8 cellular contexts compared by ENCODE assay signal in the genomic region with DNA sequence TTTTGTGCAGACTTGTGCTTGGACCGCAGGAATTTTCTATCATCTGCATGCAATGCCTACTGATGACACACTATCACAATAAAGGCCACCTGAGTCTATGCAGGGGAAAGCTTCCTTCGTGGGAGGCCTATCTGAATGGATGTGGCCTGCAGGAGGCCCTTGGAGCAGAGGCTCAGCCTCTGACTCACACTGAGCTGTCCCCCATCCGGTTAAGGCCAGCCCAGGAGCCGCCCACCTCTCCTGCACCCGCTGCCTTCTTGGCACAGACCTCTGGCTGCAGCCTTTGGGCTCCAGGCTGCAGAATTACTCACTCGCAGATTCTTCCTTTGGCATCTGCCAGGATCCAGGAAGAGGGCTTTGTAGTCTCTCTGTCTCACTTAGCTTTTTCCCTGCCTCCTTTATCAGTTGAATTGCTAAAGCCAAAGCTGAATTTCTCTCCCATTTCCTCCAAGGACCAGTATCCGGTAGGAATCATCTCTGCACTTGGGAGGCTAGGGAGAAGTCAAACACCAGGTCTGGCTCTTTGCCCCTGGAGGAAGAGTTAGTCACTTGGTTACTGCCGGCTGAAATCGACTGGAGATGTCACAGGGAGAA.
DNase-seq lines count a peak whose midpoint lies in the region; ATAC-seq and TF ChIP-seq lines count a peak whose summit lies in the region.

No MANE protein-coding gene starts in this region.

- in situ Hi-C loops in Caki2 (cut with HindIII; ENCODE audit: low pct_unique_long_range_greater_than_20kb, low sequenced_read_pairs): no loop called here

- no peaks in the 10 kb centered on the region for H3K4me1 ChIP-seq in neuron (ENCODE audit: insufficient read depth, low read length)

- peak overlapping the region; percentile 24 for H2AFZ ChIP-seq in neuron (ENCODE audit: low read depth, low read length)

- DNase-seq in Caki2 (ENCODE audit: low read depth) (peak; percentile 94), NCI-H226 (peak; percentile 100), epithelial cell of esophagus (ENCODE audit: low read depth) (peak; percentile 99), NCI-H1930 (lab: John Stamatoyannopoulos, UW) (no peak)
- DNase-seq in stimulated activated CD4-positive, alpha-beta T cell treated with anti-CD3 and anti-CD28 coated beads, Interleukin-4, amount 100 ng/mL, for 1 hour: no peak

- H3K4me3 ChIP-seq in epithelial cell of esophagus (ENCODE audit: low read length) (no peak overlapping the region), neuron (ENCODE audit: low read length) (no peak overlapping the region)

- H3K9me3 ChIP-seq in neuron (ENCODE audit: low read length): no peaks in the 10 kb centered on the region

- no peaks in the 10 kb centered on the region for H3K27me3 ChIP-seq in neuron (ENCODE audit: insufficient read depth, low read length)

- TF ChIP-seq CTCF in epithelial cell of esophagus (IDR thresholded peaks at IDR 0.05; ENCODE audit: insufficient read depth, low read depth, low read length, missing control alignments): peak; percentile 37

- ATAC-seq in HG02610 (IDR thresholded peaks at IDR 0.05; ENCODE audit: unreplicated experiment): no peak
- ATAC-seq in GM18870 (IDR thresholded peaks at IDR 0.05; ENCODE audit: unreplicated experiment): no peak

- H3K36me3 ChIP-seq in neuron (ENCODE audit: insufficient read depth, low read length): no peaks in the 10 kb centered on the region

Comparison
In these comparisons a context has a peak if more than half of its experiments do, and no peak if none do; other contexts are left out.
1. DNase-seq: peak in Caki2 (single experiment), NCI-H226 (single experiment) and epithelial cell of esophagus (single experiment); none in NCI-H1930 (0 of 2) and stimulated activated CD4-positive, alpha-beta T cell treated with anti-CD3 and anti-CD28 coated beads, Interleukin-4, amount 100 ng/mL, for 1 hour (single experiment).